19 cellular contexts compared by ENCODE assay signal in genomic region chr16:20928774-20929411, GRCh38. TPM values are rescaled to one million over a fixed set of nuclear protein-coding genes. Genes with fewer than 3 reads are reported as not detected.
DNase-seq lines count a peak whose midpoint lies in the region; ATAC-seq and TF ChIP-seq lines count a peak whose summit lies in the region.
"Had no signal": no experiment of that assay in that cellular context is flagged by ENCODE, and none has a peak within 500 bp of the region (broad histone marks: within the 10 kb centered on the region; RNA-seq: fewer than 3 reads in every experiment).

No MANE protein-coding gene starts in this region.

- TF ChIP-seq EP300 in transverse colon (IDR thresholded peaks at IDR 0.05; ENCODE audit: low read depth), result no peak

- no peaks in the 10 kb centered on the region for H3K9me3 Mint-ChIP-seq in activated CD4-positive, alpha-beta T cell treated with anti-CD3 and anti-CD28 coated beads, Interleukin-2, amount 10 ng/mL, durations not matched to agents 24 days and 14 days
- H3K9me3 Mint-ChIP-seq: activated naive CD8-positive, alpha-beta T cell treated with anti-CD3 and anti-CD28 coated beads, Interleukin-2, amount 50 U/mL, for 24 hours; stimulated activated naive CD8-positive, alpha-beta T cell treated with anti-CD3 and anti-CD28 coated beads, Interleukin-15, Interleukin-2, amounts not matched to agents 100 ng/mL and 50 ng/mL, for 24 hours had no signal

- H3K27me3 Mint-ChIP-seq in activated CD4-positive, alpha-beta T cell treated with anti-CD3 and anti-CD28 coated beads, Interleukin-2, amount 10 ng/mL, durations not matched to agents 24 days and 14 days, result no peaks in the 10 kb centered on the region
- H3K27me3 Mint-ChIP-seq: activated naive CD8-positive, alpha-beta T cell treated with anti-CD3 and anti-CD28 coated beads, Interleukin-2, amount 50 U/mL, for 24 hours; B cell; stimulated activated naive CD8-positive, alpha-beta T cell treated with anti-CD3 and anti-CD28 coated beads, Interleukin-15, Interleukin-2, amounts not matched to agents 100 ng/mL and 50 ng/mL, for 24 hours had no signal

- H3K9me3 ChIP-seq in left ventricle myocardium inferior (replicated peaks) (no peaks in the 10 kb centered on the region), transverse colon (no peaks in the 10 kb centered on the region), spleen (no peaks in the 10 kb centered on the region)
- H3K9me3 ChIP-seq: Caco-2 had no signal

- H3K4me1 ChIP-seq in left ventricle myocardium inferior, result peaks cover 20% of the 10 kb centered on the region
- no peaks in the 10 kb centered on the region for H3K4me1 ChIP-seq in transverse colon
- H3K4me1 ChIP-seq in spleen, result peaks cover 0 to 4% (median 0%) of the 10 kb centered on the region in 6 donors

- peaks cover 15% of the 10 kb centered on the region for H3K36me3 Mint-ChIP-seq in activated CD4-positive, alpha-beta T cell treated with anti-CD3 and anti-CD28 coated beads, Interleukin-2, amount 10 ng/mL, durations not matched to agents 24 days and 14 days (ENCODE audit: low read depth)

- ATAC-seq in GM19023 (IDR thresholded peaks at IDR 0.05; ENCODE audit: unreplicated experiment), result peak; percentile 58
- ATAC-seq: activated naive CD8-positive, alpha-beta T cell treated with anti-CD3 and anti-CD28 coated beads, Interleukin-2, amount 50 U/mL, for 24 hours had no signal

- no peaks in the 10 kb centered on the region for H3K27me3 ChIP-seq in left ventricle myocardium inferior (ENCODE audit: low read depth)
- no peaks in the 10 kb centered on the region for H3K27me3 ChIP-seq in transverse colon
- H3K27me3 ChIP-seq in spleen (replicated peaks in 1 of 7), result no peaks in the 10 kb centered on the region

- H3K36me3 ChIP-seq in left ventricle myocardium inferior (peaks cover 17% of the 10 kb centered on the region), transverse colon (peaks cover 0 to 9% (median 2%) of the 10 kb centered on the region in 4 donors), spleen (peaks cover 0 to 22% (median 6%) of the 10 kb centered on the region in 6 donors)

- WGBS in transverse colon (ENCODE audit: low coverage in 1 of 2), 2 donors, result 83 to 85% methylated on average over 2 to 5 of the region's 5 CpGs
- 92 to 96% (median 94%) methylated on average over 5 of the region's 5 CpGs for WGBS in spleen, 5 donors

- H3K4me3 ChIP-seq in left ventricle myocardium inferior (no peak overlapping the region), transverse colon (no peak overlapping the region), spleen (no peak overlapping the region)

- intact Hi-C loops in left ventricle myocardium inferior (cut with micrococcal nuclease) (no loop called here), transverse colon (cut with DNase I; ENCODE audit: low total_unique reads) (no loop called here), spleen (cut with DNase I; ENCODE audit: low total_unique reads) (no loop called here)
- intact Hi-C loops in activated CD4-positive, alpha-beta T cell treated with anti-CD3 and anti-CD28 coated beads, Interleukin-2, amount 10 ng/mL, durations not matched to agents 24 days and 14 days (cut with micrococcal nuclease), result no loop called here

- H3K4me1 Mint-ChIP-seq in activated CD4-positive, alpha-beta T cell treated with anti-CD3 and anti-CD28 coated beads, Interleukin-2, amount 10 ng/mL, durations not matched to agents 24 days and 14 days, result peaks cover 2% of the 10 kb centered on the region
- H3K4me1 Mint-ChIP-seq: activated naive CD8-positive, alpha-beta T cell treated with anti-CD3 and anti-CD28 coated beads, Interleukin-2, amount 50 U/mL, for 24 hours; B cell had no signal

- TF ChIP-seq POLR2A in transverse colon (IDR thresholded peaks at IDR 0.05) (no peak), spleen (IDR thresholded peaks at IDR 0.05) (no peak)

- no peak for TF ChIP-seq CTCF in left ventricle myocardium inferior (IDR thresholded peaks at IDR 0.05; ENCODE audit: borderline replicate concordance)
- no peak for TF ChIP-seq CTCF in transverse colon (IDR thresholded peaks at IDR 0.05)
- TF ChIP-seq CTCF in spleen (IDR thresholded peaks at IDR 0.05 in 8 of 11, conservative IDR thresholded peaks at IDR 0.05 in 3 of 11), result no peak

- peak overlapping the region; percentile 85 for H3K27ac ChIP-seq in left ventricle myocardium inferior (replicated peaks)
- H3K27ac ChIP-seq in transverse colon, result no peak overlapping the region
- peak overlapping the region in 3 of 8 donors; percentile 60 to 71 (median 66) for H3K27ac ChIP-seq in spleen

- DNase-seq in COLO668 (lab: John Stamatoyannopoulos, UW; ENCODE audit: unreplicated experiment) (peak; percentile 4), cerebellar cortex (ENCODE audit: low spot score) (peak; percentile 92), left ventricle myocardium inferior (no peak), transverse colon (no peak), nucleus accumbens (lab: John Stamatoyannopoulos, UW) (no peak), spleen (no peak)
- DNase-seq in activated CD4-positive, alpha-beta T cell treated with anti-CD3 and anti-CD28 coated beads, Interleukin-2, amount 10 ng/mL, durations not matched to agents 24 days and 14 days, result no peak
- DNase-seq: activated CD4-positive, CD25-positive, alpha-beta regulatory T cell treated with anti-CD3 and anti-CD28 coated beads, Interleukin-2, amount 50 U/mL, for 72 hours; activated naive CD8-positive, alpha-beta T cell treated with anti-CD3 and anti-CD28 coated beads, Interleukin-2, amount 50 U/mL, for 24 hours; Caco-2; hippocampal formation; IMR-90; NCI-H1694; NCI-H2227 treated with DMSO at 0.1 percent for 48 hours; T1000; trophoblast cell had no signal

- no peak overlapping the region for H3K27ac Mint-ChIP-seq in activated CD4-positive, alpha-beta T cell treated with anti-CD3 and anti-CD28 coated beads, Interleukin-2, amount 10 ng/mL, durations not matched to agents 24 days and 14 days
- H3K27ac Mint-ChIP-seq: activated naive CD8-positive, alpha-beta T cell treated with anti-CD3 and anti-CD28 coated beads, Interleukin-2, amount 50 U/mL, for 24 hours; B cell; stimulated activated naive CD8-positive, alpha-beta T cell treated with anti-CD3 and anti-CD28 coated beads, Interleukin-15, Interleukin-2, amounts not matched to agents 100 ng/mL and 50 ng/mL, for 24 hours had no signal

- no peak overlapping the region for H3K4me3 Mint-ChIP-seq in activated CD4-positive, alpha-beta T cell treated with anti-CD3 and anti-CD28 coated beads, Interleukin-2, amount 10 ng/mL, durations not matched to agents 24 days and 14 days
- H3K4me3 Mint-ChIP-seq: activated naive CD8-positive, alpha-beta T cell treated with anti-CD3 and anti-CD28 coated beads, Interleukin-2, amount 50 U/mL, for 24 hours; B cell; stimulated activated naive CD8-positive, alpha-beta T cell treated with anti-CD3 and anti-CD28 coated beads, Interleukin-15, Interleukin-2, amounts not matched to agents 100 ng/mL and 50 ng/mL, for 24 hours had no signal

- in situ Hi-C loops in transverse colon (cut with MboI; ENCODE audit: low pct_ligation_motif_present in 1 of 4, low pct_unique_long_range_greater_than_20kb in 1 of 4, low sequenced_read_pairs in 3 of 4), result no loop called here

RNA-seq across cellular contexts. Expression of gene LYRM1, which starts 28.3 kb away (rescaled TPM):
- total RNA-seq in left ventricle myocardium inferior (45.4 TPM), transverse colon (10 to 100 TPM in 3 of 4 donors, 1 to 10 TPM in 1; 7.9 to 74.6 (median 27.5) TPM), spleen (10 to 100 TPM; 15.3 to 25.4 (median 22.8) TPM)
- total RNA-seq in activated CD4-positive, alpha-beta T cell treated with anti-CD3 and anti-CD28 coated beads, Interleukin-2, amount 10 ng/mL, durations not matched to agents 24 days and 14 days, result 20.9 and 26.5 TPM in 2 replicates
- polyA plus RNA-seq in spleen, result 10 to 100 TPM; 35.8 to 47.2 (median 39.4) TPM

RNA-seq across cellular contexts. Expression of gene DCUN1D3, which starts 28.7 kb away (rescaled TPM):
- total RNA-seq in left ventricle myocardium inferior (9.8 TPM), transverse colon (10 to 100 TPM in 2 of 4 donors, 1 to 10 TPM in 2; 5.6 to 47.6 (median 10.5) TPM), spleen (10 to 100 TPM in 4 of 7 donors, 1 to 10 TPM in 3; 6.8 to 13.7 (median 10.1) TPM)
- 10.8 and 12.3 TPM in 2 replicates for total RNA-seq in activated CD4-positive, alpha-beta T cell treated with anti-CD3 and anti-CD28 coated beads, Interleukin-2, amount 10 ng/mL, durations not matched to agents 24 days and 14 days
- 1 to 10 TPM; 1.0 to 3.0 (median 1.3) TPM for polyA plus RNA-seq in spleen

Comparison
In these comparisons a context has a peak if more than half of its experiments do, and no peak if none do; other contexts are left out.
1. DNase-seq: peak in COLO668 (single experiment) and cerebellar cortex (single experiment); none in left ventricle myocardium inferior (single experiment), transverse colon (single experiment), nucleus accumbens (0 of 56), activated CD4-positive, alpha-beta T cell treated with anti-CD3 and anti-CD28 coated beads, Interleukin-2, amount 10 ng/mL, durations not matched to agents 24 days and 14 days (single experiment) and spleen (single experiment).